ENCODE assay signal across 20 cellular contexts in genomic region chr14:104112113-104112505, GRCh38. TPM values are rescaled to one million over a fixed set of nuclear protein-coding genes. Genes with fewer than 3 reads are reported as not detected.
A peak's percentile ranks its signal among the peaks of the same experiment; 100 is the strongest.
DNase-seq lines count a peak whose midpoint lies in the region; ATAC-seq, FAIRE-seq and TF ChIP-seq lines count a peak whose summit lies in the region.
"Had no signal": no experiment of that assay in that cellular context is flagged by ENCODE, and none has a peak within 500 bp of the region (broad histone marks: within the 10 kb centered on the region; RNA-seq: fewer than 3 reads in every experiment).

No MANE protein-coding gene starts in this region.

- no peak overlapping the region for H3K4me3 Mint-ChIP-seq in chondrocyte (ENCODE audit: unreplicated experiment)
- H3K4me3 Mint-ChIP-seq: GM23338 had no signal

- H3K9me3 ChIP-seq in right atrium auricular region (no peaks in the 10 kb centered on the region), kidney (ENCODE audit: control insufficient read depth in 1 of 2, low read length in 2 of 2) (no peaks in the 10 kb centered on the region)

- no peaks in the 10 kb centered on the region for H3K27me3 ChIP-seq in right atrium auricular region

- no peak for FAIRE-seq in kidney (lab: Jason Lieb, UNC)
- FAIRE-seq: K562 had no signal

- H3K36me3 ChIP-seq in right atrium auricular region (no peaks in the 10 kb centered on the region), kidney (ENCODE audit: control insufficient read depth in 1 of 2, insufficient read depth in 2 of 2, low read length in 2 of 2) (no peaks in the 10 kb centered on the region)

- H3K4me3 ChIP-seq in right atrium auricular region (no peak overlapping the region), kidney (ENCODE audit: low read length in 2 of 2) (no peak overlapping the region), skin epidermis (peak overlapping the region in 4 of 7 experiments; percentile 1 to 35 (median 6))
- H3K4me3 ChIP-seq: GM23338, K562 had no signal

- no peaks in the 10 kb centered on the region for H3K9me3 Mint-ChIP-seq in chondrocyte (ENCODE audit: low read depth)
- H3K9me3 Mint-ChIP-seq: GM23338 had no signal

- DNase-seq in Right ventricle myocardium superior (peak; percentile 20), right atrium auricular region (ENCODE audit: low spot score) (no peak), chondrocyte (ENCODE audit: low spot score) (peak; percentile 72), kidney (peak; percentile 50), NCI-H2171 treated with DMSO at 0.1 percent for 48 hours (lab: John Stamatoyannopoulos, UW) (no peak)
- DNase-seq: C1 segment of cervical spinal cord; DMS79 treated with DMSO at 0.1 percent for 48 hours; NCI-H1417; NCI-H187 treated with DMSO at 0.1 percent for 48 hours; NCI-H446 treated with DMSO at 0.1 percent for 48 hours; NK-92 treated with Interleukin-12 subunit alpha and Interleukin-12 subunit beta, amount 100 ng/mL, for 24 hours had no signal

- ATAC-seq in Right ventricle myocardium superior (ENCODE audit: poor library complexity) (no peak), GM21367 (IDR thresholded peaks at IDR 0.05; ENCODE audit: unreplicated experiment) (no peak), HG03139 (IDR thresholded peaks at IDR 0.05; ENCODE audit: unreplicated experiment) (no peak)
- ATAC-seq: GM23338, HCT116, K562 had no signal

- H3K27ac ChIP-seq in right atrium auricular region (no peak overlapping the region), kidney (ENCODE audit: low read depth in 2 of 2, low read length in 2 of 2) (no peak overlapping the region), skin epidermis (peak overlapping the region in 17 of 21 experiments; percentile 6 to 94 (median 76))

- H3K9ac ChIP-seq in kidney (ENCODE audit: low read length in 2 of 2) = no peak overlapping the region

- no peaks in the 10 kb centered on the region for H3K4me1 Mint-ChIP-seq in chondrocyte (ENCODE audit: low read depth)

- TF ChIP-seq CTCF in right atrium auricular region (IDR thresholded peaks at IDR 0.05) = no peak
- no peak for TF ChIP-seq CTCF in chondrocyte (IDR thresholded peaks at IDR 0.05)
- TF ChIP-seq CTCF in kidney (IDR thresholded peaks at IDR 0.05; ENCODE audit: borderline replicate concordance, extremely low read depth, insufficient read depth) = no peak

- peaks cover 22% of the 10 kb centered on the region for H3K27me3 Mint-ChIP-seq in chondrocyte (ENCODE audit: low read depth)

- no peaks in the 10 kb centered on the region for H3K36me3 Mint-ChIP-seq in chondrocyte (ENCODE audit: low read depth)

- intact Hi-C loops in Right ventricle myocardium superior (cut with DNase I) = no loop called here
- intact Hi-C loops in kidney (cut with DNase I) = no loop called here

- H3K4me1 ChIP-seq in right atrium auricular region (peaks cover 0 to 10% of the 10 kb centered on the region in 2 donors), kidney (ENCODE audit: control insufficient read depth in 1 of 2, insufficient read depth in 1 of 2, low read depth in 1 of 2, low read length in 2 of 2) (peaks cover 0 to 2% of the 10 kb centered on the region in 2 donors)

- H3K27ac Mint-ChIP-seq in chondrocyte (ENCODE audit: unreplicated experiment) = no peak overlapping the region
- H3K27ac Mint-ChIP-seq: GM23338 had no signal

RNA-seq across cellular contexts. Expression of gene KIF26A, which starts 26.3 kb away (rescaled TPM):
- total RNA-seq in Right ventricle myocardium superior = 6.3 TPM
- total RNA-seq in right atrium auricular region = 10 to 100 TPM in 1 of 2 donors, 1 to 10 TPM in 1; 5.6 to 14.1 TPM
- total RNA-seq in chondrocyte = 0.28 to 0.60 TPM (median 0.60 TPM) in 3 replicates
- total RNA-seq in kidney = 12.3 TPM
- polyA plus RNA-seq in kidney (ENCODE audit: insufficient read depth, low read depth, low replicate concordance) = 2.3 TPM
- total RNA-seq: OCI-LY7 had no signal
- polyA plus RNA-seq: K562 had no signal

RNA-seq across cellular contexts. Expression of gene ASPG, which starts 26.6 kb away (rescaled TPM):
- total RNA-seq in Right ventricle myocardium superior = 44.1 TPM
- total RNA-seq in right atrium auricular region = 100 to 1,000 TPM in 1 of 2 donors, 10 to 100 TPM in 1; 78.5 to 161 TPM
- not detected in 3 replicates for total RNA-seq in chondrocyte
- total RNA-seq in kidney = 2.5 TPM
- 58.1 TPM for polyA plus RNA-seq in kidney (ENCODE audit: insufficient read depth, low read depth, low replicate concordance)
- total RNA-seq: A673, G401, OCI-LY7 had no signal
- polyA plus RNA-seq: K562 had no signal

Comparison
In these comparisons a context has a peak if more than half of its experiments do, and no peak if none do; other contexts are left out.
1. DNase-seq: peak in Right ventricle myocardium superior (single experiment), chondrocyte (single experiment) and kidney (single experiment); none in right atrium auricular region (single experiment) and NCI-H2171 treated with DMSO at 0.1 percent for 48 hours (single experiment).
2. H3K27ac ChIP-seq: peak in skin epidermis (17 of 21); none in right atrium auricular region (0 of 2) and kidney (0 of 2).
3. H3K4me3 ChIP-seq: peak in skin epidermis (4 of 7); none in right atrium auricular region (0 of 2) and kidney (0 of 2).
4. RNA of gene ASPG, which starts 26.6 kb away (total RNA-seq): 78.5 to 161 TPM in right atrium auricular region and 44.1 TPM in Right ventricle myocardium superior (single experiment); 2.5 TPM in kidney (single experiment) and not detected in chondrocyte; every median in the first group is over 10 times any median in the second.